In genomic region chr7:101156866-101157589, GRCh38 we compare ENCODE assay signal across 20 cellular contexts. TPM values are rescaled to one million over a fixed set of nuclear protein-coding genes. Genes with fewer than 3 reads are reported as not detected.
A peak's percentile ranks its signal among the peaks of the same experiment; 100 is the strongest.
DNase-seq lines count a peak whose midpoint lies in the region; ATAC-seq, FAIRE-seq and TF ChIP-seq lines count a peak whose summit lies in the region.
"Had no signal": no experiment of that assay in that cellular context is flagged by ENCODE, and none has a peak within 500 bp of the region (broad histone marks: within the 10 kb centered on the region; RNA-seq: fewer than 3 reads in every experiment).

No MANE protein-coding gene starts in this region.

- H3K9ac ChIP-seq in BLaER1 (no peak overlapping the region), astrocyte (ENCODE audit: low read length) (no peak overlapping the region), mesendoderm (ENCODE audit: low read length) (no peak overlapping the region)

- H4K8ac ChIP-seq in mesendoderm (ENCODE audit: low read depth, low read length): no peak overlapping the region

- H3K9me3 Mint-ChIP-seq in astrocyte (ENCODE audit: unreplicated experiment): peaks cover 2% of the 10 kb centered on the region
- H3K9me3 Mint-ChIP-seq in activated T-cell treated with anti-CD3 and anti-CD28 coated beads, Interleukin-2, amount 50 U/mL, for 24 hours: peaks cover 3% of the 10 kb centered on the region
- H3K9me3 Mint-ChIP-seq: activated B cell treated with CpG ODN at 0.5 μM for 24 hours had no signal

- no peak overlapping the region for H2AFZ ChIP-seq in astrocyte (ENCODE audit: low read depth, low read length)

- no peak overlapping the region for H2BK120ac ChIP-seq in mesendoderm (ENCODE audit: low read depth, low read length)

- H4K5ac ChIP-seq in mesendoderm (ENCODE audit: low read length): no peak overlapping the region

- H3K23ac ChIP-seq in mesendoderm (ENCODE audit: low read length): no peak overlapping the region

- H3K36me3 ChIP-seq in BLaER1 (peaks cover 41% of the 10 kb centered on the region), astrocyte (ENCODE audit: insufficient read depth, low read length) (peaks cover 11% of the 10 kb centered on the region), mesendoderm (ENCODE audit: control insufficient read depth, insufficient read depth, low read length) (no peaks in the 10 kb centered on the region), MG63 (no peaks in the 10 kb centered on the region)

- no peaks in the 10 kb centered on the region for H3K27me3 Mint-ChIP-seq in astrocyte (ENCODE audit: low read depth, unreplicated experiment)
- H3K27me3 Mint-ChIP-seq in activated T-cell treated with anti-CD3 and anti-CD28 coated beads, Interleukin-2, amount 50 U/mL, for 24 hours: peaks cover 6% of the 10 kb centered on the region
- H3K27me3 Mint-ChIP-seq: activated B cell treated with CpG ODN at 0.5 μM for 24 hours had no signal

- DNase-seq in HPDE6-E6E7 (ENCODE audit: extremely low spot score) (peak; percentile 79), astrocyte (ENCODE audit: low read depth) (no peak), mesendoderm (peak; percentile 57), MG63 (no peak), NCI-H774 (lab: John Stamatoyannopoulos, UW) (no peak)
- DNase-seq in activated T-cell treated with anti-CD3 and anti-CD28 coated beads, Interleukin-2, amount 50 U/mL, for 24 hours: no peak
- DNase-seq: activated B cell treated with CpG ODN at 0.5 μM for 24 hours; activated effector memory CD4-positive, alpha-beta T cell treated with anti-CD3 and anti-CD28 coated beads, Interleukin-2, amount 50 U/mL, for 16 hours; foreskin melanocyte; HCEC 1CT; IMR-90; lower lobe of right lung; NCI-H1092 treated with DMSO at 0.1 percent for 48 hours; NCI-H748 treated with DMSO at 0.1 percent for 48 hours; SW 1271 had no signal

- no peaks in the 10 kb centered on the region for H3K27me3 ChIP-seq in BLaER1
- H3K27me3 ChIP-seq in astrocyte (ENCODE audit: insufficient read depth, low read length): no peaks in the 10 kb centered on the region
- H3K27me3 ChIP-seq in mesendoderm (ENCODE audit: insufficient read depth, low read length, poor library complexity): no peaks in the 10 kb centered on the region
- no peaks in the 10 kb centered on the region for H3K27me3 ChIP-seq in MG63

- H3K27ac ChIP-seq in BLaER1 (no peak overlapping the region), astrocyte (ENCODE audit: low read depth, low read length) (no peak overlapping the region), mesendoderm (ENCODE audit: low read depth, low read length) (no peak overlapping the region)
- H3K27ac ChIP-seq: lower lobe of right lung, right atrium auricular region had no signal

- peak overlapping the region; percentile 1 for H3K56ac ChIP-seq in mesendoderm (ENCODE audit: low read length)

- H3K27ac Mint-ChIP-seq in astrocyte (ENCODE audit: unreplicated experiment): no peak overlapping the region
- no peak overlapping the region for H3K27ac Mint-ChIP-seq in activated T-cell treated with anti-CD3 and anti-CD28 coated beads, Interleukin-2, amount 50 U/mL, for 24 hours
- H3K27ac Mint-ChIP-seq: activated B cell treated with CpG ODN at 0.5 μM for 24 hours had no signal

- H3K4ac ChIP-seq in mesendoderm (ENCODE audit: low read depth, low read length): no peak overlapping the region

- H3K9me3 ChIP-seq in BLaER1 (no peaks in the 10 kb centered on the region), astrocyte (ENCODE audit: insufficient read depth, low read depth, low read length) (no peaks in the 10 kb centered on the region), MG63 (no peaks in the 10 kb centered on the region)
- H3K9me3 ChIP-seq: lower lobe of right lung, right atrium auricular region had no signal

- peak overlapping the region; percentile 87 for H3K4me3 Mint-ChIP-seq in astrocyte (ENCODE audit: unreplicated experiment)
- no peak overlapping the region for H3K4me3 Mint-ChIP-seq in activated T-cell treated with anti-CD3 and anti-CD28 coated beads, Interleukin-2, amount 50 U/mL, for 24 hours

- H3K4me1 ChIP-seq in BLaER1 (peaks cover 58% of the 10 kb centered on the region), astrocyte (ENCODE audit: insufficient read depth, low read length) (peaks cover 18% of the 10 kb centered on the region), mesendoderm (ENCODE audit: control insufficient read depth, low read depth, low read length) (peaks cover 3% of the 10 kb centered on the region)

- no peak overlapping the region for H2BK5ac ChIP-seq in mesendoderm (ENCODE audit: low read length)

- H2AK5ac ChIP-seq in mesendoderm (ENCODE audit: low read length): no peak overlapping the region

- no peak for TF ChIP-seq CTCF in astrocyte (IDR thresholded peaks at IDR 0.05; ENCODE audit: insufficient read depth, low read depth, low read length)

- H3K4me2 ChIP-seq in BLaER1 (peak overlapping the region; percentile 98; the same call in 1 of the 2 replicates), astrocyte (ENCODE audit: low read length) (no peak overlapping the region), mesendoderm (ENCODE audit: low read length) (no peak overlapping the region)

- H4K20me1 ChIP-seq in BLaER1 (no peaks in the 10 kb centered on the region), astrocyte (ENCODE audit: insufficient read depth, low read length) (peaks cover 47% of the 10 kb centered on the region)

- H3K4me3 ChIP-seq in BLaER1 (no peak overlapping the region), astrocyte (ENCODE audit: insufficient read depth, low read depth, low read length) (no peak overlapping the region), mesendoderm (ENCODE audit: low read length) (no peak overlapping the region), MG63 (no peak overlapping the region)
- H3K4me3 ChIP-seq: lower lobe of right lung, right atrium auricular region had no signal

- H3K79me2 ChIP-seq in astrocyte (ENCODE audit: insufficient read depth, low read length) (peaks cover 23% of the 10 kb centered on the region), mesendoderm (ENCODE audit: control insufficient read depth, insufficient read depth, low read length) (no peaks in the 10 kb centered on the region)

- no CpG with 5 or more reads among the region's 14 CpGs for WGBS in mesendoderm (ENCODE audit: extremely low coverage, insufficient coverage, low lambda C conversion rate)

- ATAC-seq in HG03280 (IDR thresholded peaks at IDR 0.05; ENCODE audit: unreplicated experiment): no peak
- ATAC-seq: lower lobe of right lung had no signal

- H3K4me1 Mint-ChIP-seq in astrocyte (ENCODE audit: low read depth, unreplicated experiment): peaks cover 28% of the 10 kb centered on the region
- H3K4me1 Mint-ChIP-seq in activated T-cell treated with anti-CD3 and anti-CD28 coated beads, Interleukin-2, amount 50 U/mL, for 24 hours (ENCODE audit: low read depth): peaks cover 11% of the 10 kb centered on the region

- no peaks in the 10 kb centered on the region for H3K79me1 ChIP-seq in mesendoderm (ENCODE audit: low read length)

- H2BK15ac ChIP-seq in mesendoderm (replicated peaks; ENCODE audit: low read depth): no peak overlapping the region

- H3K18ac ChIP-seq in mesendoderm (ENCODE audit: low read length): no peak overlapping the region

- H3K36me3 Mint-ChIP-seq in astrocyte (ENCODE audit: low read depth, unreplicated experiment): peaks cover 8% of the 10 kb centered on the region
- peaks cover 46% of the 10 kb centered on the region for H3K36me3 Mint-ChIP-seq in activated T-cell treated with anti-CD3 and anti-CD28 coated beads, Interleukin-2, amount 50 U/mL, for 24 hours (ENCODE audit: low read depth)

- no peak for FAIRE-seq in astrocyte (lab: Jason Lieb, UNC)
- FAIRE-seq: endothelial cell of umbilical vein had no signal

RNA-seq across cellular contexts. Expression of gene AP1S1, which starts 2.8 kb away (rescaled TPM):
- 172 and 181 TPM in 2 replicates for total RNA-seq in astrocyte
- polyA plus RNA-seq in mesendoderm (2013, experiment 1 of 2): 14.7 TPM
- polyA plus RNA-seq in mesendoderm (2013, experiment 2 of 2): 15.1 TPM
- 153 and 159 TPM in 2 replicates for total RNA-seq in MG63 (2014; rRNA removed; shearing (Covaris generic); ENCODE audit: low replicate concordance)

RNA-seq across cellular contexts. Expression of gene VGF, which starts 8.3 kb away (rescaled TPM):
- 40.5 and 51.8 TPM in 2 replicates for total RNA-seq in astrocyte
- polyA plus RNA-seq in mesendoderm (2013, experiment 1 of 2): 1.6 TPM
- polyA plus RNA-seq in mesendoderm (2013, experiment 2 of 2): 1.9 TPM
- 0.63 TPM in 1 of 2 replicates, not detected in the other for total RNA-seq in MG63 (2014; rRNA removed; shearing (Covaris generic); ENCODE audit: low replicate concordance)
- total RNA-seq: endothelial cell of umbilical vein, right atrium auricular region had no signal

RNA-seq across cellular contexts. Expression of gene NAT16, which starts 23.1 kb away (rescaled TPM):
- total RNA-seq in astrocyte: 0.16 TPM in 1 of 2 replicates, not detected in the other
- polyA plus RNA-seq in mesendoderm (2013, experiment 1 of 2): not detected
- not detected for polyA plus RNA-seq in mesendoderm (2013, experiment 2 of 2)
- total RNA-seq in MG63 (2014; rRNA removed; shearing (Covaris generic); ENCODE audit: low replicate concordance): not detected in 2 replicates
- total RNA-seq: activated B cell treated with CpG ODN at 0.5 μM for 24 hours, endothelial cell of umbilical vein, IMR-90, lower lobe of right lung, right atrium auricular region had no signal
- polyA plus RNA-seq: endothelial cell of umbilical vein had no signal

RNA-seq across cellular contexts. Expression of gene SERPINE1, which starts 30.1 kb away (rescaled TPM):
- 1,303 and 1,496 TPM in 2 replicates for total RNA-seq in astrocyte
- polyA plus RNA-seq in mesendoderm (2013, experiment 1 of 2): 55.1 TPM
- 62.9 TPM for polyA plus RNA-seq in mesendoderm (2013, experiment 2 of 2)
- total RNA-seq in MG63 (2014; rRNA removed; shearing (Covaris generic); ENCODE audit: low replicate concordance): 59.2 and 73.4 TPM in 2 replicates
- total RNA-seq: activated B cell treated with CpG ODN at 0.5 μM for 24 hours had no signal

RNA-seq across cellular contexts. Expression of gene MOGAT3, which starts 43.8 kb away (rescaled TPM):
- not detected in 2 replicates for total RNA-seq in astrocyte
- polyA plus RNA-seq in mesendoderm (2013, experiment 1 of 2): 0.07 TPM
- polyA plus RNA-seq in mesendoderm (2013, experiment 2 of 2): 0.06 TPM
- total RNA-seq in MG63 (2014; rRNA removed; shearing (Covaris generic); ENCODE audit: low replicate concordance): not detected in 2 replicates
- total RNA-seq: activated B cell treated with CpG ODN at 0.5 μM for 24 hours, endothelial cell of umbilical vein, IMR-90, lower lobe of right lung, right atrium auricular region had no signal
- polyA plus RNA-seq: endothelial cell of umbilical vein, IMR-90, neural cell had no signal

Comparison
In these comparisons a context has a peak if more than half of its experiments do, and no peak if none do; other contexts are left out.
1. DNase-seq: peak in HPDE6-E6E7 (single experiment) and mesendoderm (single experiment); none in astrocyte (single experiment), activated T-cell treated with anti-CD3 and anti-CD28 coated beads, Interleukin-2, amount 50 U/mL, for 24 hours (single experiment), MG63 (single experiment) and NCI-H774 (single experiment).
2. RNA of gene VGF, which starts 8.3 kb away (total RNA-seq): 40.5 to 51.8 TPM in astrocyte; 0.63 TPM in MG63; every median in the first group is over 10 times any median in the second.